ENCODE assay signal across 19 cellular contexts in genomic region chr1:23108918-23109533, GRCh38. TPM values are rescaled to one million over a fixed set of nuclear protein-coding genes. Genes with fewer than 3 reads are reported as not detected.
DNase-seq lines count a peak whose midpoint lies in the region; ATAC-seq and TF ChIP-seq lines count a peak whose summit lies in the region.
"Had no signal": no experiment of that assay in that cellular context is flagged by ENCODE, and none has a peak within 500 bp of the region (broad histone marks: within the 10 kb centered on the region; RNA-seq: fewer than 3 reads in every experiment).

No MANE protein-coding gene starts in this region.

- intact Hi-C loops in CD4-positive, alpha-beta T cell (cut with DNase I, micrococcal nuclease): no loop called here
- intact Hi-C loops in activated CD4-positive, alpha-beta T cell treated with anti-CD3 and anti-CD28 coated beads, Interleukin-2, amount 10 ng/mL, durations not matched to agents 24 days and 14 days (cut with micrococcal nuclease): loop anchor here (1.0 to 2.0 kb wide), 2 partner anchors 39 to 60 kb away; partner anchors contain the start of gene LUZP1

- H3K27ac Mint-ChIP-seq in T-helper 2 cell treated with Interferon-gamma antibody and Interleukin-4, amounts not matched to agents 5 μg/mL and 100 μg/mL, for 36 hours: no peak overlapping the region
- H3K27ac Mint-ChIP-seq in CD4-positive, alpha-beta T cell: peak overlapping the region; percentile 32
- peak overlapping the region; percentile 82 for H3K27ac Mint-ChIP-seq in activated CD4-positive, alpha-beta T cell treated with anti-CD3 and anti-CD28 coated beads, Interleukin-2, amount 10 ng/mL, durations not matched to agents 24 days and 14 days
- peak overlapping the region; percentile 8 for H3K27ac Mint-ChIP-seq in chondrocyte (ENCODE audit: unreplicated experiment)
- H3K27ac Mint-ChIP-seq: activated naive CD8-positive, alpha-beta T cell treated with anti-CD3 and anti-CD28 coated beads, Interleukin-2, amount 10 ng/mL, durations not matched to agents 7 days and 5 days had no signal

- no peaks in the 10 kb centered on the region for H3K9me3 ChIP-seq in CD4-positive, alpha-beta T cell (ENCODE audit: control insufficient read depth, low read length)
- H3K9me3 ChIP-seq: BLaER1, breast epithelium, sigmoid colon, tibial nerve had no signal

- ATAC-seq in CD4-positive, alpha-beta T cell (ENCODE audit: poor library complexity): no peak
- ATAC-seq in GM21447 (IDR thresholded peaks at IDR 0.05; ENCODE audit: unreplicated experiment): no peak
- ATAC-seq: esophagus mucosa had no signal

- H3K9me3 Mint-ChIP-seq in T-helper 2 cell treated with Interferon-gamma antibody and Interleukin-4, amounts not matched to agents 5 μg/mL and 100 μg/mL, for 36 hours: no peaks in the 10 kb centered on the region
- H3K9me3 Mint-ChIP-seq in CD4-positive, alpha-beta T cell: no peaks in the 10 kb centered on the region
- H3K9me3 Mint-ChIP-seq in activated CD4-positive, alpha-beta T cell treated with anti-CD3 and anti-CD28 coated beads, Interleukin-2, amount 10 ng/mL, durations not matched to agents 24 days and 14 days: no peaks in the 10 kb centered on the region
- no peaks in the 10 kb centered on the region for H3K9me3 Mint-ChIP-seq in chondrocyte (ENCODE audit: low read depth)
- H3K9me3 Mint-ChIP-seq: activated naive CD8-positive, alpha-beta T cell treated with anti-CD3 and anti-CD28 coated beads, Interleukin-2, amount 10 ng/mL, durations not matched to agents 7 days and 5 days had no signal

- POLR2A ChIA-PET in CD4-positive, alpha-beta T cell (lab: Charles Lee): interaction anchor here (1.6 to 2.9 kb wide), 2 partner anchors 10 to 59 kb away, joined by 4 to 12 read pairs; partner anchors contain the start of gene LUZP1

- peak; percentile 48 for DNase-seq in T-helper 2 cell treated with Interferon-gamma antibody and Interleukin-4, amounts not matched to agents 5 μg/mL and 100 μg/mL, for 36 hours (ENCODE audit: low spot score)
- DNase-seq in T-helper 2 cell: no peak
- no peak for DNase-seq in CD4-positive, alpha-beta T cell
- DNase-seq in activated CD4-positive, alpha-beta T cell treated with anti-CD3 and anti-CD28 coated beads, Interleukin-2, amount 10 ng/mL, durations not matched to agents 24 days and 14 days: peak; percentile 66
- DNase-seq in chondrocyte (ENCODE audit: low spot score): no peak
- DNase-seq in NCI-H524 (lab: John Stamatoyannopoulos, UW): no peak
- DNase-seq in Kasumi-1 (lab: John Stamatoyannopoulos, UW): no peak
- DNase-seq: 8988T; activated naive CD8-positive, alpha-beta T cell treated with anti-CD3 and anti-CD28 coated beads, Interleukin-2, amount 10 ng/mL, durations not matched to agents 7 days and 5 days; DMS153; dorsolateral prefrontal cortex; MM.1S; sigmoid colon; T-helper 9 cell had no signal

- CTCF ChIA-PET in CD4-positive, alpha-beta T cell (lab: Charles Lee): interaction anchor here (1.4 to 2.4 kb wide), 3 partner anchors 9 to 10 kb away, joined by 3 to 9 read pairs (median 6); no protein-coding TSS in a partner anchor

- H3K4me3 Mint-ChIP-seq in T-helper 2 cell treated with Interferon-gamma antibody and Interleukin-4, amounts not matched to agents 5 μg/mL and 100 μg/mL, for 36 hours: no peak overlapping the region
- H3K4me3 Mint-ChIP-seq in CD4-positive, alpha-beta T cell: no peak overlapping the region
- peak overlapping the region; percentile 5 for H3K4me3 Mint-ChIP-seq in activated CD4-positive, alpha-beta T cell treated with anti-CD3 and anti-CD28 coated beads, Interleukin-2, amount 10 ng/mL, durations not matched to agents 24 days and 14 days
- H3K4me3 Mint-ChIP-seq in chondrocyte (ENCODE audit: unreplicated experiment): no peak overlapping the region
- H3K4me3 Mint-ChIP-seq: activated naive CD8-positive, alpha-beta T cell treated with anti-CD3 and anti-CD28 coated beads, Interleukin-2, amount 10 ng/mL, durations not matched to agents 7 days and 5 days had no signal

- TF ChIP-seq CTCF in CD4-positive, alpha-beta T cell (IDR thresholded peaks at IDR 0.05): no peak
- TF ChIP-seq CTCF in chondrocyte (IDR thresholded peaks at IDR 0.05): no peak

- H3K4me1 Mint-ChIP-seq in T-helper 2 cell treated with Interferon-gamma antibody and Interleukin-4, amounts not matched to agents 5 μg/mL and 100 μg/mL, for 36 hours (ENCODE audit: low read depth): peaks cover 37% of the 10 kb centered on the region
- peaks cover 37% of the 10 kb centered on the region for H3K4me1 Mint-ChIP-seq in CD4-positive, alpha-beta T cell (ENCODE audit: low read depth)
- H3K4me1 Mint-ChIP-seq in activated CD4-positive, alpha-beta T cell treated with anti-CD3 and anti-CD28 coated beads, Interleukin-2, amount 10 ng/mL, durations not matched to agents 24 days and 14 days: peaks cover 42% of the 10 kb centered on the region
- peaks cover 42% of the 10 kb centered on the region for H3K4me1 Mint-ChIP-seq in chondrocyte (ENCODE audit: low read depth)

- no peak overlapping the region for H3K27ac ChIP-seq in CD4-positive, alpha-beta T cell (ENCODE audit: low read depth, low read length)
- H3K27ac ChIP-seq: BLaER1, breast epithelium, sigmoid colon, tibial nerve had no signal

- peaks cover 27% of the 10 kb centered on the region for H3K36me3 Mint-ChIP-seq in T-helper 2 cell treated with Interferon-gamma antibody and Interleukin-4, amounts not matched to agents 5 μg/mL and 100 μg/mL, for 36 hours (ENCODE audit: low read depth)
- peaks cover 21% of the 10 kb centered on the region for H3K36me3 Mint-ChIP-seq in CD4-positive, alpha-beta T cell (ENCODE audit: low read depth)
- peaks cover 24% of the 10 kb centered on the region for H3K36me3 Mint-ChIP-seq in activated CD4-positive, alpha-beta T cell treated with anti-CD3 and anti-CD28 coated beads, Interleukin-2, amount 10 ng/mL, durations not matched to agents 24 days and 14 days (ENCODE audit: low read depth)
- peaks cover 14% of the 10 kb centered on the region for H3K36me3 Mint-ChIP-seq in chondrocyte (ENCODE audit: low read depth)

- H3K27me3 Mint-ChIP-seq in T-helper 2 cell treated with Interferon-gamma antibody and Interleukin-4, amounts not matched to agents 5 μg/mL and 100 μg/mL, for 36 hours (ENCODE audit: low read depth): no peaks in the 10 kb centered on the region
- H3K27me3 Mint-ChIP-seq in CD4-positive, alpha-beta T cell: no peaks in the 10 kb centered on the region
- no peaks in the 10 kb centered on the region for H3K27me3 Mint-ChIP-seq in activated CD4-positive, alpha-beta T cell treated with anti-CD3 and anti-CD28 coated beads, Interleukin-2, amount 10 ng/mL, durations not matched to agents 24 days and 14 days
- no peaks in the 10 kb centered on the region for H3K27me3 Mint-ChIP-seq in chondrocyte (ENCODE audit: low read depth)

- no peaks in the 10 kb centered on the region for H3K27me3 ChIP-seq in CD4-positive, alpha-beta T cell (ENCODE audit: control insufficient read depth, insufficient read depth, low read length)
- H3K27me3 ChIP-seq: BLaER1, breast epithelium, dorsolateral prefrontal cortex, sigmoid colon, tibial nerve had no signal

RNA-seq across cellular contexts. Expression of gene LUZP1, which starts 59.6 kb away (rescaled TPM):
- total RNA-seq in CD4-positive, alpha-beta T cell: 10 to 100 TPM; 20.1 to 23.7 TPM
- total RNA-seq in activated CD4-positive, alpha-beta T cell treated with anti-CD3 and anti-CD28 coated beads, Interleukin-2, amount 10 ng/mL, durations not matched to agents 24 days and 14 days: 21.6 and 23.2 TPM in 2 replicates
- total RNA-seq in chondrocyte: 55.5 to 67.7 TPM (median 58.0 TPM) in 3 replicates

Comparison
In these comparisons a context has a peak if more than half of its experiments do, and no peak if none do; other contexts are left out.
1. DNase-seq: peak in T-helper 2 cell treated with Interferon-gamma antibody and Interleukin-4, amounts not matched to agents 5 μg/mL and 100 μg/mL, for 36 hours (single experiment) and activated CD4-positive, alpha-beta T cell treated with anti-CD3 and anti-CD28 coated beads, Interleukin-2, amount 10 ng/mL, durations not matched to agents 24 days and 14 days (single experiment); none in T-helper 2 cell (0 of 5), CD4-positive, alpha-beta T cell (0 of 10), chondrocyte (single experiment), NCI-H524 (0 of 2) and Kasumi-1 (0 of 2).